ENCODE assay signal across 17 cellular contexts in genomic region chr2:152450176-152450575, GRCh38.
DNase-seq lines count a peak whose midpoint lies in the region; ATAC-seq, FAIRE-seq and TF ChIP-seq lines count a peak whose summit lies in the region.
"Had no signal": no experiment of that assay in that cellular context is flagged by ENCODE, and none has a peak within 500 bp of the region (broad histone marks: within the 10 kb centered on the region; RNA-seq: fewer than 3 reads in every experiment).

No MANE protein-coding gene starts in this region.

- TF ChIP-seq EP300 in tibial nerve (IDR thresholded peaks at IDR 0.05): no peak

- H3K36me3 ChIP-seq in kidney (ENCODE audit: control insufficient read depth in 1 of 2, insufficient read depth in 2 of 2, low read length in 2 of 2) (no peaks in the 10 kb centered on the region), tibial nerve (no peaks in the 10 kb centered on the region), Karpas-422 (ENCODE audit: insufficient read depth, low read length) (no peaks in the 10 kb centered on the region)
- H3K36me3 ChIP-seq: BE2C had no signal

- intact Hi-C loops in kidney (cut with DNase I): no loop called here

- peak overlapping the region; percentile 81 for H3K27ac ChIP-seq in angular gyrus (ENCODE audit: low read depth, low read length)
- H3K27ac ChIP-seq in kidney (ENCODE audit: low read depth in 2 of 2, low read length in 2 of 2): no peak overlapping the region
- H3K27ac ChIP-seq in tibial nerve: peak overlapping the region in 3 of 4 donors; percentile 1 to 91 (median 50)
- H3K27ac ChIP-seq in Karpas-422 (ENCODE audit: low read length): no peak overlapping the region
- H3K27ac ChIP-seq: A549, C4-2B had no signal

- peak; percentile 29 for FAIRE-seq in kidney (lab: Jason Lieb, UNC)
- FAIRE-seq: A549, GM12892, GM19239 had no signal

- 63 to 77% methylated on average over 4 of the region's 4 CpGs for WGBS in tibial nerve, 2 donors

- H3K4me2 ChIP-seq in Karpas-422 (ENCODE audit: low read depth, low read length, poor library complexity, severe bottlenecking): no peak overlapping the region
- H3K4me2 ChIP-seq: A549 had no signal

- H3K9ac ChIP-seq in kidney (ENCODE audit: low read length in 2 of 2) (no peak overlapping the region), Karpas-422 (ENCODE audit: low read length) (no peak overlapping the region)

- no peak for TF ChIP-seq POLR2A in tibial nerve (IDR thresholded peaks at IDR 0.05)

- no peak overlapping the region for H2AFZ ChIP-seq in Karpas-422 (ENCODE audit: low read length)

- no peaks in the 10 kb centered on the region for H3K9me2 ChIP-seq in Karpas-422 (replicated peaks; ENCODE audit: insufficient read depth, low read length)

- H3K79me2 ChIP-seq in Karpas-422 (ENCODE audit: low read length): no peaks in the 10 kb centered on the region

- H3K27me3 ChIP-seq in tibial nerve (no peaks in the 10 kb centered on the region), Karpas-422 (ENCODE audit: low read length) (no peaks in the 10 kb centered on the region)
- H3K27me3 ChIP-seq: BE2C had no signal

- ATAC-seq in GM19463 (IDR thresholded peaks at IDR 0.05; ENCODE audit: unreplicated experiment) (no peak), GM19324 (IDR thresholded peaks at IDR 0.05; ENCODE audit: low FRiP score, unreplicated experiment) (no peak)
- ATAC-seq: A549 had no signal

- TF ChIP-seq CTCF in kidney (IDR thresholded peaks at IDR 0.05; ENCODE audit: borderline replicate concordance, extremely low read depth, insufficient read depth) (no peak), tibial nerve (IDR thresholded peaks at IDR 0.05) (no peak)

- DNase-seq in kidney: no peak
- peak; percentile 40 for DNase-seq in renal cortical epithelial cell (ENCODE audit: low read depth)
- DNase-seq in tibial nerve (ENCODE audit: low spot score in 2 of 2): no peak
- no peak for DNase-seq in Karpas-422
- DNase-seq: BE2C; CD4-positive, alpha-beta memory T cell; EL; GDM1; H7; IMR-90 had no signal

- H3K4me1 ChIP-seq in kidney (ENCODE audit: control insufficient read depth in 1 of 2, insufficient read depth in 1 of 2, low read depth in 1 of 2, low read length in 2 of 2) (peaks cover 8 to 10% of the 10 kb centered on the region in 2 donors), tibial nerve (peaks cover 0 to 90% (median 33%) of the 10 kb centered on the region in 4 donors), Karpas-422 (ENCODE audit: low read length) (no peaks in the 10 kb centered on the region)
- H3K4me1 ChIP-seq: BE2C had no signal

- H3K9me3 ChIP-seq in kidney (ENCODE audit: control insufficient read depth in 1 of 2, low read length in 2 of 2) (no peaks in the 10 kb centered on the region), tibial nerve (no peaks in the 10 kb centered on the region), Karpas-422 (ENCODE audit: low read length) (no peaks in the 10 kb centered on the region)
- H3K9me3 ChIP-seq: A549, BE2C had no signal

- H3K4me3 ChIP-seq in kidney (ENCODE audit: low read length in 2 of 2) (no peak overlapping the region), tibial nerve (no peak overlapping the region), Karpas-422 (ENCODE audit: low read length) (no peak overlapping the region)
- H3K4me3 ChIP-seq: A549 had no signal

- H4K20me1 ChIP-seq in Karpas-422 (ENCODE audit: insufficient read depth, low read depth, low read length): no peaks in the 10 kb centered on the region

Comparison
In these comparisons a context has a peak if more than half of its experiments do, and no peak if none do; other contexts are left out.
1. H3K27ac ChIP-seq: peak in angular gyrus (single experiment) and tibial nerve (3 of 4); none in kidney (0 of 2) and Karpas-422 (single experiment).